Comparison of ENCODE assay signal across 22 cellular contexts in genomic region chr6:8391934-8392333, GRCh38.
"Had no signal": no experiment of that assay in that cellular context is flagged by ENCODE, and none has a peak within 500 bp of the region (broad histone marks: within the 10 kb centered on the region; RNA-seq: fewer than 3 reads in every experiment).

No MANE protein-coding gene starts in this region.

- H3K27ac ChIP-seq: esophagus muscularis mucosa, gastroesophageal sphincter, heart left ventricle, left ventricle myocardium inferior, testis, upper lobe of right lung had no signal

- H3K36me3 ChIP-seq: esophagus muscularis mucosa, gastroesophageal sphincter, heart left ventricle, left ventricle myocardium inferior, upper lobe of right lung had no signal

- H3K9me3 ChIP-seq: esophagus muscularis mucosa, gastroesophageal sphincter, heart left ventricle, left ventricle myocardium inferior, testis, upper lobe of right lung had no signal

- H3K4me1 Mint-ChIP-seq: stimulated activated effector memory CD8-positive, alpha-beta T cell treated with anti-CD3 and anti-CD28 coated beads, Interleukin-12 subunit alpha, Interleukin-12 subunit beta, amount 100 ng/mL, for 72 hours had no signal

- H3K27ac Mint-ChIP-seq: activated CD4-positive, alpha-beta memory T cell treated with anti-CD3 and anti-CD28 coated beads, Interleukin-2, amount 10 ng/mL, durations not matched to agents 7 days and 5 days; activated CD4-positive, alpha-beta T cell treated with anti-CD3 and anti-CD28 coated beads for 36 hours; dendritic cell treated with granulocyte-macrophage colony-stimulating factor and Interleukin-4, amounts not matched to agents 40 ng/mL and 50 ng/mL, for 4 days; natural killer cell; stimulated activated effector memory CD8-positive, alpha-beta T cell treated with anti-CD3 and anti-CD28 coated beads, Interleukin-12 subunit alpha, Interleukin-12 subunit beta, amount 100 ng/mL, for 72 hours had no signal

- ATAC-seq: activated CD4-positive, alpha-beta T cell treated with anti-CD3 and anti-CD28 coated beads for 36 hours; activated T-cell treated with anti-CD3 and anti-CD28 coated beads, Interleukin-2, amount 50 U/mL, for 4 hours; gastroesophageal sphincter; heart left ventricle; natural killer cell; sciatic nerve; stimulated activated effector memory CD8-positive, alpha-beta T cell treated with anti-CD3 and anti-CD28 coated beads, Interleukin-12 subunit alpha, Interleukin-12 subunit beta, amount 100 ng/mL, for 72 hours; upper lobe of right lung had no signal

- H3K4me1 ChIP-seq: esophagus muscularis mucosa, gastroesophageal sphincter, heart left ventricle, left ventricle myocardium inferior, testis, upper lobe of right lung had no signal

- H3K4me3 ChIP-seq: esophagus muscularis mucosa, gastroesophageal sphincter, heart left ventricle, left ventricle myocardium inferior, testis, upper lobe of right lung had no signal

- H3K27me3 ChIP-seq: esophagus muscularis mucosa, gastroesophageal sphincter, heart left ventricle, testis, upper lobe of right lung had no signal

- H3K4me3 Mint-ChIP-seq: activated CD4-positive, alpha-beta memory T cell treated with anti-CD3 and anti-CD28 coated beads, Interleukin-2, amount 10 ng/mL, durations not matched to agents 7 days and 5 days; activated CD4-positive, alpha-beta T cell treated with anti-CD3 and anti-CD28 coated beads for 36 hours; activated naive CD4-positive, alpha-beta T cell treated with anti-CD3 and anti-CD28 coated beads for 36 hours; activated T-cell treated with anti-CD3 and anti-CD28 coated beads, Interleukin-2, amount 50 U/mL, for 4 hours; dendritic cell treated with granulocyte-macrophage colony-stimulating factor and Interleukin-4, amounts not matched to agents 40 ng/mL and 50 ng/mL, for 4 days; immature natural killer cell; stimulated activated effector memory CD8-positive, alpha-beta T cell treated with anti-CD3 and anti-CD28 coated beads, Interleukin-12 subunit alpha, Interleukin-12 subunit beta, amount 100 ng/mL, for 72 hours had no signal

- H3K9me3 Mint-ChIP-seq: activated CD4-positive, alpha-beta memory T cell treated with anti-CD3 and anti-CD28 coated beads, Interleukin-2, amount 10 ng/mL, durations not matched to agents 7 days and 5 days; activated naive CD4-positive, alpha-beta T cell treated with anti-CD3 and anti-CD28 coated beads for 36 hours; activated T-cell treated with anti-CD3 and anti-CD28 coated beads, Interleukin-2, amount 50 U/mL, for 4 hours; dendritic cell treated with granulocyte-macrophage colony-stimulating factor and Interleukin-4, amounts not matched to agents 40 ng/mL and 50 ng/mL, for 4 days; natural killer cell; stimulated activated effector memory CD8-positive, alpha-beta T cell treated with anti-CD3 and anti-CD28 coated beads, Interleukin-12 subunit alpha, Interleukin-12 subunit beta, amount 100 ng/mL, for 72 hours had no signal

- H3K36me3 Mint-ChIP-seq: stimulated activated effector memory CD8-positive, alpha-beta T cell treated with anti-CD3 and anti-CD28 coated beads, Interleukin-12 subunit alpha, Interleukin-12 subunit beta, amount 100 ng/mL, for 72 hours had no signal

- DNase-seq: activated CD4-positive, alpha-beta memory T cell treated with anti-CD3 and anti-CD28 coated beads, Interleukin-2, amount 10 ng/mL, durations not matched to agents 7 days and 5 days; activated CD4-positive, alpha-beta T cell treated with anti-CD3 and anti-CD28 coated beads for 36 hours; activated CD8-positive, alpha-beta memory T cell treated with anti-CD3 and anti-CD28 coated beads, Interleukin-2, amount 50 U/mL, for 4 hours; activated naive CD4-positive, alpha-beta T cell treated with anti-CD3 and anti-CD28 coated beads for 36 hours; activated T-cell treated with anti-CD3 and anti-CD28 coated beads, Interleukin-2, amount 50 U/mL, for 4 hours; amniotic stem cell; effector memory CD4-positive, alpha-beta T cell; heart left ventricle; immature natural killer cell; kidney glomerular epithelial cell; left ventricle myocardium inferior; mammary epithelial cell; natural killer cell; stimulated activated CD4-positive, alpha-beta T cell treated with anti-CD3 and anti-CD28 coated beads, Interleukin-4, amount 100 ng/mL, for 24 hours; T-helper 2 cell; testis; upper lobe of right lung had no signal

- H3K27me3 Mint-ChIP-seq: activated CD4-positive, alpha-beta memory T cell treated with anti-CD3 and anti-CD28 coated beads, Interleukin-2, amount 10 ng/mL, durations not matched to agents 7 days and 5 days; activated CD4-positive, alpha-beta T cell treated with anti-CD3 and anti-CD28 coated beads for 36 hours; dendritic cell treated with granulocyte-macrophage colony-stimulating factor and Interleukin-4, amounts not matched to agents 40 ng/mL and 50 ng/mL, for 4 days had no signal
